Comparison of ENCODE assay signal across 9 cellular contexts in genomic region chr22:22526125-22526912, GRCh38. TPM values are rescaled to one million over a fixed set of nuclear protein-coding genes. Genes with fewer than 3 reads are reported as not detected.
"Had no signal": no experiment of that assay in that cellular context is flagged by ENCODE, and none has a peak within 500 bp of the region (broad histone marks: within the 10 kb centered on the region; RNA-seq: fewer than 3 reads in every experiment).

No MANE protein-coding gene starts in this region.

- DNase-seq: H9, HCEC 1CT, HFFc6, KG1 had no signal

- H3K4me3 ChIP-seq: GM23338 had no signal

- H3K4me2 ChIP-seq: GM23338 had no signal

- FAIRE-seq: H1, H54 had no signal

- H2AFZ ChIP-seq: GM23338 had no signal

- ATAC-seq: GM23338 had no signal

- H3K27ac ChIP-seq: HL-60 had no signal

RNA-seq across cellular contexts. Expression of gene ZNF280A, which starts 6.2 kb away (rescaled TPM):
- total RNA-seq: GM23338 had no signal
- polyA plus RNA-seq: GM23338, IgD-negative memory B cell had no signal

RNA-seq across cellular contexts. Expression of gene PRAME, which starts 32.7 kb away (rescaled TPM):
- total RNA-seq: GM23338, HFFc6 had no signal
- polyA plus RNA-seq: GM23338, IgD-negative memory B cell had no signal
